Comparison of ENCODE assay signal across 17 cellular contexts in genomic region chr12:74066476-74066875, GRCh38.
"Had no signal": no experiment of that assay in that cellular context is flagged by ENCODE, and none has a peak within 500 bp of the region (broad histone marks: within the 10 kb centered on the region; RNA-seq: fewer than 3 reads in every experiment).

No MANE protein-coding gene starts in this region.

- DNase-seq: activated CD4-positive, alpha-beta T cell treated with anti-CD3 and anti-CD28 coated beads, Interleukin-2, amount 50 U/mL, for 48 hours; activated CD4-positive, CD25-positive, alpha-beta regulatory T cell treated with anti-CD3 and anti-CD28 coated beads, Interleukin-2, amount 50 U/mL, for 72 hours; activated gamma-delta T cell; activated naive CD8-positive, alpha-beta T cell treated with anti-CD3 and anti-CD28 coated beads for 36 hours; activated T-cell treated with anti-CD3 and anti-CD28 coated beads, Interleukin-2, amount 50 U/mL, for 48 hours; anterior cingulate cortex; left cardiac atrium; naive B cell; stimulated activated CD4-positive, alpha-beta T cell treated with anti-CD3 and anti-CD28 coated beads, Interleukin-4, amount 100 ng/mL, for 1 hour; stimulated activated CD8-positive, alpha-beta memory T cell treated with anti-CD3 and anti-CD28 coated beads, Interleukin-4, amount 100 ng/mL, for 48 hours; stimulated activated naive CD8-positive, alpha-beta T cell treated with anti-CD3 and anti-CD28 coated beads, Interleukin-15, Interleukin-2, amounts not matched to agents 100 U/mL and 50 U/mL, for 24 hours had no signal

- H3K4me1 Mint-ChIP-seq: activated naive CD8-positive, alpha-beta T cell treated with anti-CD3 and anti-CD28 coated beads for 36 hours; naive B cell had no signal

- H3K4me3 Mint-ChIP-seq: activated naive CD8-positive, alpha-beta T cell treated with anti-CD3 and anti-CD28 coated beads for 36 hours; naive B cell; type B pancreatic cell had no signal

- H3K27me3 ChIP-seq: dorsolateral prefrontal cortex, esophagus muscularis mucosa, pancreas, suprapubic skin had no signal

- H3K36me3 Mint-ChIP-seq: activated naive CD8-positive, alpha-beta T cell treated with anti-CD3 and anti-CD28 coated beads for 36 hours; naive B cell; type B pancreatic cell had no signal

- H3K9me3 ChIP-seq: pancreas had no signal

- H3K4me3 ChIP-seq: dorsolateral prefrontal cortex, esophagus muscularis mucosa, lung, pancreas, suprapubic skin had no signal

- H3K27ac ChIP-seq: dorsolateral prefrontal cortex, esophagus muscularis mucosa, pancreas, suprapubic skin had no signal

- H3K27me3 Mint-ChIP-seq: activated naive CD8-positive, alpha-beta T cell treated with anti-CD3 and anti-CD28 coated beads for 36 hours; naive B cell; type B pancreatic cell had no signal

- H3K27ac Mint-ChIP-seq: activated naive CD8-positive, alpha-beta T cell treated with anti-CD3 and anti-CD28 coated beads for 36 hours; naive B cell; type B pancreatic cell had no signal

- H3K4me1 ChIP-seq: esophagus muscularis mucosa, pancreas, suprapubic skin had no signal

- ATAC-seq: left cardiac atrium; pancreas; stimulated activated naive CD8-positive, alpha-beta T cell treated with anti-CD3 and anti-CD28 coated beads, Interleukin-15, Interleukin-2, amounts not matched to agents 100 U/mL and 50 U/mL, for 24 hours had no signal

- H3K36me3 ChIP-seq: esophagus muscularis mucosa, pancreas, suprapubic skin had no signal
